Comparison of ENCODE assay signal across 18 cellular contexts in the genomic region with DNA sequence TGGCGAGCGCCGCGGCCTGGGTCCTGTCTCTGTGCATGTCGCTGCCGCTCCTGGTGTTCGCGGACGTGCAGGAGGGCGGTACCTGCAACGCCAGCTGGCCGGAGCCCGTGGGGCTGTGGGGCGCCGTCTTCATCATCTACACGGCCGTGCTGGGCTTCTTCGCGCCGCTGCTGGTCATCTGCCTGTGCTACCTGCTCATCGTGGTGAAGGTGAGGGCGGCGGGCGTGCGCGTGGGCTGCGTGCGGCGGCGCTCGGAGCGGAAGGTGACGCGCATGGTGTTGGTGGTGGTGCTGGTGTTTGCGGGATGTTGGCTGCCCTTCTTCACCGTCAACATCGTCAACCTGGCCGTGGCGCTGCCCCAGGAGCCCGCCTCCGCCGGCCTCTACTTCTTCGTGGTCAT.
"Had no signal": no experiment of that assay in that cellular context is flagged by ENCODE, and none has a peak within 500 bp of the region (broad histone marks: within the 10 kb centered on the region; RNA-seq: fewer than 3 reads in every experiment).

No MANE protein-coding gene starts in this region.

- DNase-seq: IMR-90, Karpas-422, KG1, NCI-H1092, NCI-H1105 treated with DMSO at 0.1 percent for 48 hours, NCI-H1417 treated with DMSO at 0.1 percent for 48 hours, NCI-H1694 treated with DMSO at 0.1 percent for 48 hours, NCI-H1930, NCI-H2081, NCI-H2107, NCI-H226, NCI-H446, NCI-H510A, NCI-H524 treated with DMSO at 0.1 percent for 48 hours, NCI-H774, RPMI8226, T-cell had no signal

- H3K9me3 ChIP-seq: MG63 had no signal

- H3K36me3 ChIP-seq: MG63 had no signal

- H3K4me3 ChIP-seq: MG63 had no signal
